ENCODE assay signal across 1 cellular context in genomic region chr1:161314201-161314981, GRCh38.
TF ChIP-seq lines count a peak whose summit lies in the region.

Gene SDHC (plus strand): TSS chr1:161314381. CDS start chr1:161314406, 25 bp downstream.

TF ChIP-seq in GM12878, 131 proteins besides CTCF, POLR2A, EP300 and RAD21 (continued from another document and continues in another):
- TF ChIP-seq ATF2 (IDR thresholded peaks at IDR 0.05; ENCODE audit: low read length) (no peak), ESRRA (IDR thresholded peaks at IDR 0.05; ENCODE audit: low read length) (no peak), RAD51 (IDR thresholded peaks at IDR 0.05) (peak; percentile 89), SMC3 (IDR thresholded peaks at IDR 0.05; ENCODE audit: borderline replicate concordance, low read length) (no peak), IRF5 (IDR thresholded peaks at IDR 0.05; ENCODE audit: borderline replicate concordance) (no peak), NFYA (IDR thresholded peaks at IDR 0.05; ENCODE audit: borderline replicate concordance, low read depth, low read length) (no peak), POLR2AphosphoS5 (IDR thresholded peaks at IDR 0.05; ENCODE audit: low read length) (peak; percentile 97), MYB (IDR thresholded peaks at IDR 0.05; ENCODE audit: borderline replicate concordance, low read depth, low read length) (no peak), CREM (IDR thresholded peaks at IDR 0.05; ENCODE audit: low read depth) (peak; percentile 95), CBX5 (IDR thresholded peaks at IDR 0.05; ENCODE audit: low read depth) (no peak), ZBTB33 (IDR thresholded peaks at IDR 0.05) (no peak), ZNF274 (IDR thresholded peaks at IDR 0.05; ENCODE audit: insufficient read depth, insufficient read length) (no peak), EGR1 (IDR thresholded peaks at IDR 0.05; ENCODE audit: borderline replicate concordance in 1 of 2, low read depth in 2 of 2, low read length in 2 of 2) (peak in 1 of 2 experiments; percentile 53; a peak in 2 of 3 replicates), FOXK2 (IDR thresholded peaks at IDR 0.05) (no peak), PKNOX1 (IDR thresholded peaks at IDR 0.05) (peak; percentile 53; the same call in 1 of the 2 replicates), MYC (IDR thresholded peaks at IDR 0.05; ENCODE audit: insufficient read depth, insufficient read length, insufficient replicate concordance, low read length, severe bottlenecking) (no peak), STAT1 (conservative IDR thresholded peaks at IDR 0.05) (no peak), NR2C1 (IDR thresholded peaks at IDR 0.05) (peak; percentile 72), NFIC (IDR thresholded peaks at IDR 0.05; ENCODE audit: low read depth, low read length) (peak; percentile 30; the same call in 1 of the 2 replicates), SRF (IDR thresholded peaks at IDR 0.05; ENCODE audit: low read depth in 2 of 2, low read length in 2 of 2) (peak in 1 of 2 experiments; percentile 64; a peak in 2 of 4 replicates), ZNF207 (IDR thresholded peaks at IDR 0.05; ENCODE audit: borderline replicate concordance) (no peak), RBBP5 (conservative IDR thresholded peaks at IDR 0.05) (no peak), CHD1 (IDR thresholded peaks at IDR 0.05; ENCODE audit: low read depth, low read length) (no peak), FOS (IDR thresholded peaks at IDR 0.05; ENCODE audit: borderline replicate concordance, extremely low read depth, insufficient read length) (no peak), JUND (IDR thresholded peaks at IDR 0.05; ENCODE audit: low read depth, low read length) (no peak), KDM1A (IDR thresholded peaks at IDR 0.05; ENCODE audit: borderline replicate concordance) (no peak), RELB (IDR thresholded peaks at IDR 0.05; ENCODE audit: low read depth) (peak; percentile 97), IKZF1 (conservative IDR thresholded peaks at IDR 0.05) (peak; percentile 16; the same call in 1 of the 2 replicates), REST (IDR thresholded peaks at IDR 0.05; ENCODE audit: low read depth, low read length) (no peak), JUNB (IDR thresholded peaks at IDR 0.05) (no peak), HCFC1 (IDR thresholded peaks at IDR 0.05; ENCODE audit: low read length) (no peak), KAT2A (conservative IDR thresholded peaks at IDR 0.05; ENCODE audit: control insufficient read depth, low read depth, low read length) (no peak), TBL1XR1 (IDR thresholded peaks at IDR 0.05; ENCODE audit: low read depth, low read length) (no peak), SIX5 (IDR thresholded peaks at IDR 0.05; ENCODE audit: low read depth, low read length, severe bottlenecking) (no peak), ZNF592 (IDR thresholded peaks at IDR 0.05) (no peak), LARP7 (IDR thresholded peaks at IDR 0.05) (peak; percentile 54; the same call in 1 of the 2 replicates), MEF2B (IDR thresholded peaks at IDR 0.05; ENCODE audit: partially characterized antibody, poor library complexity, severe bottlenecking) (no peak), POLR2AphosphoS2 (IDR thresholded peaks at IDR 0.05; ENCODE audit: low read depth, low read length) (peak; percentile 89; the same call in 1 of the 2 replicates), SMAD1 (IDR thresholded peaks at IDR 0.05; ENCODE audit: low read depth, partially characterized antibody) (no peak), ZBTB40 (IDR thresholded peaks at IDR 0.05; ENCODE audit: borderline replicate concordance) (peak; percentile 88), YY1 (IDR thresholded peaks at IDR 0.05; ENCODE audit: low read depth, low read length) (peak; percentile 99), SMARCA5 (IDR thresholded peaks at IDR 0.05) (no peak), MAX (IDR thresholded peaks at IDR 0.05; ENCODE audit: low read depth, low read length) (no peak), NR2C2 (IDR thresholded peaks at IDR 0.05; ENCODE audit: borderline replicate concordance, control insufficient read depth, insufficient read length, low read depth) (no peak)
